8 cellular contexts compared by ENCODE assay signal in genomic region chr2:98634406-98635092, GRCh38.
A peak's percentile ranks its signal among the peaks of the same experiment; 100 is the strongest.
DNase-seq lines count a peak whose midpoint lies in the region; ATAC-seq and TF ChIP-seq lines count a peak whose summit lies in the region.

No MANE protein-coding gene starts in this region.

- ATAC-seq in GM21619 (IDR thresholded peaks at IDR 0.05; ENCODE audit: unreplicated experiment): no peak
- no peak for ATAC-seq in HG03442 (IDR thresholded peaks at IDR 0.05; ENCODE audit: unreplicated experiment)

- no peak for TF ChIP-seq EP300 in Ishikawa (IDR thresholded peaks at IDR 0.05; ENCODE audit: borderline replicate concordance)

- DNase-seq in ACHN (peak; percentile 46), activated T-cell treated with anti-CD3 and anti-CD28 coated beads for 24 hours (ENCODE audit: low read depth) (peak; percentile 44), islet precursor cell (peak; percentile 95), DMS79 treated with DMSO at 0.1 percent for 48 hours (lab: John Stamatoyannopoulos, UW) (no peak), NOMO-1 treated with dmso at 0.1 percent for 144 hours (lab: John Stamatoyannopoulos, UW; ENCODE audit: unreplicated experiment) (no peak)

- peak; percentile 48; the same call in 1 of the 2 replicates for TF ChIP-seq RAD21 in Ishikawa (IDR thresholded peaks at IDR 0.05; ENCODE audit: low read depth)

- in situ Hi-C loops in ACHN (cut with HindIII; ENCODE audit: low pct_ligation_motif_present, low pct_unique_long_range_greater_than_20kb, low sequenced_read_pairs): no loop called here

TF ChIP-seq in Ishikawa, 13 proteins besides CTCF, POLR2A, EP300 and RAD21:
- no peak for TF ChIP-seq YY1 (IDR thresholded peaks at IDR 0.05; ENCODE audit: low read depth)
- TF ChIP-seq, protein P1, sequence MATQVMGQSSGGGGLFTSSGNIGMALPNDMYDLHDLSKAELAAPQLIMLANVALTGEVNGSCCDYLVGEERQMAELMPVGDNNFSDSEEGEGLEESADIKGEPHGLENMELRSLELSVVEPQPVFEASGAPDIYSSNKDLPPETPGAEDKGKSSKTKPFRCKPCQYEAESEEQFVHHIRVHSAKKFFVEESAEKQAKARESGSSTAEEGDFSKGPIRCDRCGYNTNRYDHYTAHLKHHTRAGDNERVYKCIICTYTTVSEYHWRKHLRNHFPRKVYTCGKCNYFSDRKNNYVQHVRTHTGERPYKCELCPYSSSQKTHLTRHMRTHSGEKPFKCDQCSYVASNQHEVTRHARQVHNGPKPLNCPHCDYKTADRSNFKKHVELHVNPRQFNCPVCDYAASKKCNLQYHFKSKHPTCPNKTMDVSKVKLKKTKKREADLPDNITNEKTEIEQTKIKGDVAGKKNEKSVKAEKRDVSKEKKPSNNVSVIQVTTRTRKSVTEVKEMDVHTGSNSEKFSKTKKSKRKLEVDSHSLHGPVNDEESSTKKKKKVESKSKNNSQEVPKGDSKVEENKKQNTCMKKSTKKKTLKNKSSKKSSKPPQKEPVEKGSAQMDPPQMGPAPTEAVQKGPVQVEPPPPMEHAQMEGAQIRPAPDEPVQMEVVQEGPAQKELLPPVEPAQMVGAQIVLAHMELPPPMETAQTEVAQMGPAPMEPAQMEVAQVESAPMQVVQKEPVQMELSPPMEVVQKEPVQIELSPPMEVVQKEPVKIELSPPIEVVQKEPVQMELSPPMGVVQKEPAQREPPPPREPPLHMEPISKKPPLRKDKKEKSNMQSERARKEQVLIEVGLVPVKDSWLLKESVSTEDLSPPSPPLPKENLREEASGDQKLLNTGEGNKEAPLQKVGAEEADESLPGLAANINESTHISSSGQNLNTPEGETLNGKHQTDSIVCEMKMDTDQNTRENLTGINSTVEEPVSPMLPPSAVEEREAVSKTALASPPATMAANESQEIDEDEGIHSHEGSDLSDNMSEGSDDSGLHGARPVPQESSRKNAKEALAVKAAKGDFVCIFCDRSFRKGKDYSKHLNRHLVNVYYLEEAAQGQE (IDR thresholded peaks at IDR 0.05; ENCODE audit: low read depth): no peak

Comparison
In these comparisons a context has a peak if more than half of its experiments do, and no peak if none do; other contexts are left out.
1. DNase-seq: peak in ACHN (single experiment), activated T-cell treated with anti-CD3 and anti-CD28 coated beads for 24 hours (single experiment) and islet precursor cell (single experiment); none in DMS79 treated with DMSO at 0.1 percent for 48 hours (single experiment) and NOMO-1 treated with dmso at 0.1 percent for 144 hours (single experiment).